In genomic region chr12:68479261-68479581, GRCh38 we compare ENCODE assay signal across 18 cellular contexts.
A peak's percentile ranks its signal among the peaks of the same experiment; 100 is the strongest.
DNase-seq lines count a peak whose midpoint lies in the region; ATAC-seq, FAIRE-seq and TF ChIP-seq lines count a peak whose summit lies in the region.
"Had no signal": no experiment of that assay in that cellular context is flagged by ENCODE, and none has a peak within 500 bp of the region (broad histone marks: within the 10 kb centered on the region; RNA-seq: fewer than 3 reads in every experiment).

No MANE protein-coding gene starts in this region.

- H3K36me3 Mint-ChIP-seq in HFFc6 (ENCODE audit: low read depth): peaks cover 5% of the 10 kb centered on the region
- H3K36me3 Mint-ChIP-seq in nephron (ENCODE audit: low read depth): no peaks in the 10 kb centered on the region

- H2BK120ac ChIP-seq in H1 (replicated peaks; ENCODE audit: low read depth, low read length): no peak overlapping the region

- no peak overlapping the region for H2AK5ac ChIP-seq in H1 (ENCODE audit: low read depth, low read length)

- no peaks in the 10 kb centered on the region for H3K23me2 ChIP-seq in H1 (ENCODE audit: low read depth, low read length)

- no peak overlapping the region for H3K4me2 ChIP-seq in H1 (ENCODE audit: insufficient read depth in 1 of 2, low read depth in 2 of 2, low read length in 2 of 2)

- H3K4me3 Mint-ChIP-seq in HFFc6 (peak overlapping the region; percentile 53), nephron (no peak overlapping the region)

- no peak overlapping the region for H3K56ac ChIP-seq in H1 (replicated peaks; ENCODE audit: insufficient read length, low read depth, low read length)

- H4K91ac ChIP-seq in H1 (replicated peaks; ENCODE audit: insufficient read length, low read length): no peak overlapping the region

- H3K4me1 Mint-ChIP-seq in HFFc6 (ENCODE audit: low read depth) (peaks cover 66% of the 10 kb centered on the region), nephron (peaks cover 11% of the 10 kb centered on the region)

- no peak overlapping the region for H4K8ac ChIP-seq in H1 (ENCODE audit: extremely low read depth, insufficient read depth, low read length)

- POLR2A ChIA-PET in AG04450 (lab: Yijun Ruan, JAX): interaction anchor here (0.9 to 1.7 kb wide), 3 partner anchors 43 to 131 kb away, joined by 3 to 7 read pairs (median 3); partner anchors contain the start of gene RAP1B
- POLR2A ChIA-PET in H1 (lab: Charles Lee; ENCODE audit: partially characterized antibody): no interaction called here

- TF ChIP-seq CTCF in AG04450 (IDR thresholded peaks at IDR 0.05; ENCODE audit: low read depth, low read length) (no peak), HFFc6 (IDR thresholded peaks at IDR 0.05) (no peak), H1 (IDR thresholded peaks at IDR 0.05; ENCODE audit: control extremely low read depth in 1 of 3, insufficient read depth in 1 of 3, low read depth in 1 of 3, low read length in 3 of 3) (no peak), nephron (IDR thresholded peaks at IDR 0.05; ENCODE audit: unreplicated experiment in 3 of 3) (no peak)

- peak; percentile 46 for DNase-seq in AG04450 (ENCODE audit: low read depth, low spot score)
- DNase-seq in HFFc6: peak; percentile 51
- no peak for DNase-seq in H1 (ENCODE audit: low read depth in 1 of 2, low spot score in 2 of 2)
- DNase-seq in SW480 (ENCODE audit: low spot score): no peak
- DNase-seq in HuH-7.5 (ENCODE audit: low spot score): no peak
- DNase-seq: adrenal gland; AML-193; colonic mucosa; KBM-7; left ventricle myocardium superior; NCI-H1417 treated with DMSO at 0.1 percent for 48 hours; NCI-H526; stimulated activated naive CD8-positive, alpha-beta T cell treated with anti-CD3 and anti-CD28 coated beads, Interleukin-15, Interleukin-2, amounts not matched to agents 100 U/mL and 50 U/mL, for 24 hours; T-helper 1 cell had no signal

- H3K27me3 ChIP-seq in AG04450 (ENCODE audit: control insufficient read depth, insufficient read depth, low read length) (no peaks in the 10 kb centered on the region), H1 (replicated peaks in 1 of 4; ENCODE audit: control insufficient read depth in 3 of 4, extremely low read depth in 1 of 4, insufficient read depth in 3 of 4, low read length in 3 of 4) (no peaks in the 10 kb centered on the region)
- H3K27me3 ChIP-seq: adrenal gland, colonic mucosa, neutrophil had no signal

- H3K27me3 Mint-ChIP-seq in HFFc6 (ENCODE audit: insufficient read depth) (peaks cover 4% of the 10 kb centered on the region), nephron (ENCODE audit: low read depth) (peaks cover 4% of the 10 kb centered on the region)

- H3K9me3 ChIP-seq in AG04450 (ENCODE audit: control insufficient read depth, insufficient read depth, low read length) (no peaks in the 10 kb centered on the region), H1 (ENCODE audit: insufficient read depth in 2 of 2, low read depth in 1 of 2, low read length in 1 of 2) (no peaks in the 10 kb centered on the region)
- H3K9me3 ChIP-seq: adrenal gland, colonic mucosa, neutrophil had no signal

- no peak overlapping the region for H2BK15ac ChIP-seq in H1 (ENCODE audit: low read length)

- no peak overlapping the region for H3K23ac ChIP-seq in H1 (ENCODE audit: insufficient read length)

- no peaks in the 10 kb centered on the region for H3K79me1 ChIP-seq in H1 (ENCODE audit: low read depth, low read length)

- H4K20me1 ChIP-seq in H1 (replicated peaks in 1 of 2; ENCODE audit: control insufficient read depth in 1 of 2, insufficient read depth in 2 of 2, low read length in 2 of 2): no peaks in the 10 kb centered on the region

- no peak overlapping the region for H3K4ac ChIP-seq in H1 (replicated peaks; ENCODE audit: insufficient read length, low read depth, low read length)

- H3K4me3 ChIP-seq in AG04450 (ENCODE audit: low read depth, low read length): no peak overlapping the region
- no peak overlapping the region for H3K4me3 ChIP-seq in H1 (ENCODE audit: extremely low read depth in 1 of 4, insufficient read depth in 2 of 4, low read depth in 3 of 4, low read length in 4 of 4)
- H3K4me3 ChIP-seq: adrenal gland, colonic mucosa had no signal

- TF ChIP-seq EP300 in H1 (IDR thresholded peaks at IDR 0.05; ENCODE audit: borderline replicate concordance in 1 of 2, low read depth in 2 of 2, low read length in 2 of 2): no peak

- WGBS in H1 (ENCODE audit: extremely low coverage in 1 of 2, insufficient coverage in 1 of 2, insufficient read length in 1 of 2, insufficient replicate concordance in 2 of 2, low coverage in 1 of 2, low lambda C conversion rate in 2 of 2, missing lambda C conversion rate in 1 of 2), 2 experiments: 95% methylated on average over 3 of the region's 3 CpGs; no CpG with 5 or more reads in 1 of the 2 experiments

- ATAC-seq in GM21360 (IDR thresholded peaks at IDR 0.05; ENCODE audit: unreplicated experiment) (no peak), HG02840 (IDR thresholded peaks at IDR 0.05; ENCODE audit: low FRiP score, unreplicated experiment) (no peak)
- ATAC-seq: left ventricle myocardium superior; stimulated activated naive CD8-positive, alpha-beta T cell treated with anti-CD3 and anti-CD28 coated beads, Interleukin-15, Interleukin-2, amounts not matched to agents 100 U/mL and 50 U/mL, for 24 hours had no signal

- H2BK20ac ChIP-seq in H1 (ENCODE audit: low read length): no peak overlapping the region

- TF ChIP-seq POLR2A in H1 (IDR thresholded peaks at IDR 0.05; ENCODE audit: control extremely low read depth in 1 of 2, low read depth in 2 of 2, low read length in 2 of 2): no peak

- CTCF ChIA-PET in AG04450 (lab: Charles Lee): no interaction called here
- CTCF ChIA-PET in H1 (lab: Charles Lee; ENCODE audit: partially characterized antibody): interaction anchor here (0.6 to 1.0 kb wide), 2 partner anchors 16 to 1247 kb away, joined by 3 read pairs; no protein-coding TSS in a partner anchor

- TF ChIP-seq RAD21 in H1 (IDR thresholded peaks at IDR 0.05 in 1 of 2, conservative IDR thresholded peaks at IDR 0.05 in 1 of 2; ENCODE audit: low read depth in 2 of 2, low read length in 2 of 2): no peak

- H3K9ac ChIP-seq in H1 (replicated peaks in 1 of 4; ENCODE audit: extremely low read depth in 1 of 4, low read depth in 3 of 4, low read length in 3 of 4): no peak overlapping the region

- no peak overlapping the region for H3K14ac ChIP-seq in H1 (ENCODE audit: insufficient read length)

- no peak for FAIRE-seq in H1 (lab: Jason Lieb, UNC)

- H3K4me1 ChIP-seq in H1 (replicated peaks in 1 of 4; ENCODE audit: control insufficient read depth in 3 of 4, insufficient read depth in 4 of 4, low read length in 3 of 4): no peaks in the 10 kb centered on the region
- H3K4me1 ChIP-seq: adrenal gland, colonic mucosa had no signal

- H2AFZ ChIP-seq in H1 (ENCODE audit: low read length): peak overlapping the region; percentile 54; the same call in 1 of the 2 replicates

- no peak overlapping the region for H2BK12ac ChIP-seq in H1 (ENCODE audit: low read depth, low read length)

- no peaks in the 10 kb centered on the region for H3K36me3 ChIP-seq in H1 (ENCODE audit: control insufficient read depth in 2 of 4, insufficient read depth in 4 of 4, low read length in 3 of 4)
- H3K36me3 ChIP-seq: adrenal gland, colonic mucosa, neutrophil had no signal

- no peak overlapping the region for H4K5ac ChIP-seq in H1 (ENCODE audit: insufficient read length, low read depth, low read length)

- no peak overlapping the region for H3K18ac ChIP-seq in H1 (ENCODE audit: extremely low read depth, low read length)

- H2BK5ac ChIP-seq in H1 (ENCODE audit: low read depth, low read length): no peak overlapping the region

- peak overlapping the region; percentile 89 for H3K27ac ChIP-seq in AG04450 (ENCODE audit: low read depth, low read length)
- no peak overlapping the region for H3K27ac ChIP-seq in H1 (ENCODE audit: low read depth, low read length)
- H3K27ac ChIP-seq: adrenal gland, colonic mucosa, neutrophil had no signal

- H3K27ac Mint-ChIP-seq in HFFc6: peak overlapping the region; percentile 81
- peak overlapping the region in 2 of 3 experiments; percentile 58 to 63 for H3K27ac Mint-ChIP-seq in nephron

- no peaks in the 10 kb centered on the region for H3K79me2 ChIP-seq in H1 (ENCODE audit: control insufficient read depth in 1 of 2, insufficient read depth in 2 of 2, low read length in 2 of 2)

- H3K9me3 Mint-ChIP-seq in HFFc6 (no peaks in the 10 kb centered on the region), nephron (no peaks in the 10 kb centered on the region)

TF ChIP-seq in H1, 55 proteins besides CTCF, POLR2A, EP300 and RAD21 (continues in another document):
- TF ChIP-seq BCL11A (IDR thresholded peaks at IDR 0.05; ENCODE audit: low read depth in 2 of 2, low read length in 2 of 2) (no peak), ZNF274 (IDR thresholded peaks at IDR 0.05; ENCODE audit: borderline replicate concordance, extremely low read depth, low read length) (no peak), NANOG (IDR thresholded peaks at IDR 0.05; ENCODE audit: insufficient read depth, low read depth, low read length, poor library complexity, severe bottlenecking) (no peak), TAF7 (optimal IDR thresholded peaks at IDR 0.05; ENCODE audit: borderline replicate concordance, low read depth, low read length) (no peak), GABPA (IDR thresholded peaks at IDR 0.05; ENCODE audit: borderline replicate concordance, insufficient read depth, low read length) (no peak), ASH2L (IDR thresholded peaks at IDR 0.05; ENCODE audit: low read length) (no peak), KDM4A (IDR thresholded peaks at IDR 0.05; ENCODE audit: low read depth, low read length, severe bottlenecking) (no peak), NRF1 (IDR thresholded peaks at IDR 0.05; ENCODE audit: low read depth, low read length) (no peak), RXRA (IDR thresholded peaks at IDR 0.05; ENCODE audit: insufficient read depth, low read depth, low read length) (no peak), TAF1 (IDR thresholded peaks at IDR 0.05; ENCODE audit: low read depth, low read length) (no peak), USF2 (IDR thresholded peaks at IDR 0.05; ENCODE audit: low read length) (no peak), KDM1A (IDR thresholded peaks at IDR 0.05; ENCODE audit: borderline replicate concordance, low read length) (no peak), CHD2 (IDR thresholded peaks at IDR 0.05; ENCODE audit: low read length) (no peak), EZH2 (IDR thresholded peaks at IDR 0.05; ENCODE audit: low read depth, low read length, severe bottlenecking) (no peak), YY1 (IDR thresholded peaks at IDR 0.05; ENCODE audit: low read depth, low read length) (no peak), CREB1 (IDR thresholded peaks at IDR 0.05) (no peak), POLR2AphosphoS5 (IDR thresholded peaks at IDR 0.05; ENCODE audit: low read depth, low read length) (no peak)

Comparison
In these comparisons a context has a peak if more than half of its experiments do, and no peak if none do; other contexts are left out.
1. DNase-seq: peak in AG04450 (single experiment) and HFFc6 (single experiment); none in H1 (0 of 2), SW480 (single experiment) and HuH-7.5 (single experiment).